8 cellular contexts compared by ENCODE assay signal in genomic region chr15:64247535-64247905, GRCh38.
DNase-seq lines count a peak whose midpoint lies in the region; ATAC-seq, FAIRE-seq and TF ChIP-seq lines count a peak whose summit lies in the region.

No MANE protein-coding gene starts in this region.

- no peak overlapping the region for H2BK15ac ChIP-seq in H1 (ENCODE audit: low read length)

- H3K56ac ChIP-seq in H1 (replicated peaks; ENCODE audit: insufficient read length, low read depth, low read length): no peak overlapping the region

- H3K9me3 Mint-ChIP-seq in CD8-positive, alpha-beta T cell: no peaks in the 10 kb centered on the region

- H3K23me2 ChIP-seq in H1 (ENCODE audit: low read depth, low read length): no peaks in the 10 kb centered on the region

- peak overlapping the region; percentile 46 for H3K4me2 ChIP-seq in KMS-11
- no peak overlapping the region for H3K4me2 ChIP-seq in H1 (ENCODE audit: insufficient read depth in 1 of 2, low read depth in 2 of 2, low read length in 2 of 2)
- peak overlapping the region; percentile 57 for H3K4me2 ChIP-seq in osteoblast (ENCODE audit: insufficient read depth, low read length)

- no peaks in the 10 kb centered on the region for H3K36me3 ChIP-seq in CD8-positive, alpha-beta T cell (ENCODE audit: insufficient read depth, low read length)
- H3K36me3 ChIP-seq in KMS-11 (ENCODE audit: insufficient read depth): no peaks in the 10 kb centered on the region
- H3K36me3 ChIP-seq in H1 (ENCODE audit: control insufficient read depth in 2 of 4, insufficient read depth in 4 of 4, low read length in 3 of 4): no peaks in the 10 kb centered on the region
- H3K36me3 ChIP-seq in osteoblast (ENCODE audit: insufficient read depth, low read length): no peaks in the 10 kb centered on the region

- no peak overlapping the region for H4K5ac ChIP-seq in H1 (ENCODE audit: insufficient read length, low read depth, low read length)

- no peak overlapping the region for H3K4ac ChIP-seq in H1 (replicated peaks; ENCODE audit: insufficient read length, low read depth, low read length)

- peaks cover 24% of the 10 kb centered on the region for H3K36me3 Mint-ChIP-seq in CD8-positive, alpha-beta T cell

- no peak overlapping the region for H4K91ac ChIP-seq in H1 (replicated peaks; ENCODE audit: insufficient read length, low read length)

- H2BK20ac ChIP-seq in H1 (ENCODE audit: low read length): no peak overlapping the region

- intact Hi-C loops in CD8-positive, alpha-beta T cell (cut with DNase I, micrococcal nuclease): no loop called here

- ATAC-seq in CD8-positive, alpha-beta T cell: no peak
- ATAC-seq in GM18858 (IDR thresholded peaks at IDR 0.05; ENCODE audit: unreplicated experiment): no peak

- no peaks in the 10 kb centered on the region for H3K9me3 ChIP-seq in CD8-positive, alpha-beta T cell (ENCODE audit: low read length)
- H3K9me3 ChIP-seq in H1 (ENCODE audit: insufficient read depth in 2 of 2, low read depth in 1 of 2, low read length in 1 of 2) (no peaks in the 10 kb centered on the region), osteoblast (ENCODE audit: low read depth, low read length) (no peaks in the 10 kb centered on the region)

- peak overlapping the region; percentile 8; the same call in 1 of the 2 replicates for H3K9ac ChIP-seq in KMS-11
- no peak overlapping the region for H3K9ac ChIP-seq in H1 (replicated peaks in 1 of 4; ENCODE audit: extremely low read depth in 1 of 4, low read depth in 3 of 4, low read length in 3 of 4)

- H3K4me3 ChIP-seq in CD8-positive, alpha-beta T cell (ENCODE audit: low read depth, low read length): no peak overlapping the region
- H3K4me3 ChIP-seq in KMS-11 (IDR thresholded peaks at IDR 0.05; ENCODE audit: insufficient read depth, low read depth, low read length): no peak overlapping the region
- H3K4me3 ChIP-seq in H1 (ENCODE audit: extremely low read depth in 1 of 4, insufficient read depth in 2 of 4, low read depth in 3 of 4, low read length in 4 of 4): no peak overlapping the region
- no peak overlapping the region for H3K4me3 ChIP-seq in osteoblast (ENCODE audit: insufficient read depth, low read length)

- no peak for TF ChIP-seq POLR2A in H1 (IDR thresholded peaks at IDR 0.05; ENCODE audit: control extremely low read depth in 1 of 2, low read depth in 2 of 2, low read length in 2 of 2)

- no peaks in the 10 kb centered on the region for H3K27me3 ChIP-seq in CD8-positive, alpha-beta T cell (ENCODE audit: insufficient read depth, low read length)
- no peaks in the 10 kb centered on the region for H3K27me3 ChIP-seq in KMS-11 (ENCODE audit: insufficient read depth, low read depth)
- H3K27me3 ChIP-seq in H1 (replicated peaks in 1 of 4; ENCODE audit: control insufficient read depth in 3 of 4, extremely low read depth in 1 of 4, insufficient read depth in 3 of 4, low read length in 3 of 4): no peaks in the 10 kb centered on the region
- no peaks in the 10 kb centered on the region for H3K27me3 ChIP-seq in osteoblast (ENCODE audit: insufficient read depth, low read length)

- H3K27ac ChIP-seq in CD8-positive, alpha-beta T cell (ENCODE audit: low read depth, low read length): no peak overlapping the region
- H3K27ac ChIP-seq in KMS-11 (no peak overlapping the region), H1 (ENCODE audit: low read depth, low read length) (peak overlapping the region; percentile 40; the same call in 1 of the 2 replicates), osteoblast (ENCODE audit: low read depth, low read length) (peak overlapping the region; percentile 97), RWPE1 (no peak overlapping the region)

- TF ChIP-seq EP300 in H1 (IDR thresholded peaks at IDR 0.05; ENCODE audit: borderline replicate concordance in 1 of 2, low read depth in 2 of 2, low read length in 2 of 2): no peak

- no peak overlapping the region for H2BK5ac ChIP-seq in H1 (ENCODE audit: low read depth, low read length)

- peak overlapping the region; percentile 50 for H3K27ac Mint-ChIP-seq in CD8-positive, alpha-beta T cell

- no peak overlapping the region for H3K23ac ChIP-seq in H1 (ENCODE audit: insufficient read length)

- TF ChIP-seq RAD21 in H1 (IDR thresholded peaks at IDR 0.05 in 1 of 2, conservative IDR thresholded peaks at IDR 0.05 in 1 of 2; ENCODE audit: low read depth in 2 of 2, low read length in 2 of 2): no peak

- H4K8ac ChIP-seq in H1 (ENCODE audit: extremely low read depth, insufficient read depth, low read length): no peak overlapping the region

- H2BK12ac ChIP-seq in H1 (ENCODE audit: low read depth, low read length): no peak overlapping the region

- H3K4me1 ChIP-seq in CD8-positive, alpha-beta T cell (ENCODE audit: insufficient read depth, low read length): no peaks in the 10 kb centered on the region
- H3K4me1 ChIP-seq in KMS-11 (ENCODE audit: low read depth, poor library complexity, severe bottlenecking): peaks cover 42% of the 10 kb centered on the region
- peaks cover 0 to 12% (median 5%) of the 10 kb centered on the region in 4 experiments; a peak in 5 of 7 replicates for H3K4me1 ChIP-seq in H1 (replicated peaks in 1 of 4; ENCODE audit: control insufficient read depth in 3 of 4, insufficient read depth in 4 of 4, low read length in 3 of 4)
- H3K4me1 ChIP-seq in osteoblast (ENCODE audit: insufficient read depth, low read length): peaks cover 45% of the 10 kb centered on the region

- no peak overlapping the region for H3K14ac ChIP-seq in H1 (ENCODE audit: insufficient read length)

- no peaks in the 10 kb centered on the region for H3K79me2 ChIP-seq in KMS-11 (ENCODE audit: insufficient read depth, low read depth)
- no peaks in the 10 kb centered on the region for H3K79me2 ChIP-seq in H1 (ENCODE audit: control insufficient read depth in 1 of 2, insufficient read depth in 2 of 2, low read length in 2 of 2)
- H3K79me2 ChIP-seq in osteoblast (ENCODE audit: insufficient read depth, low read length): peaks cover 47% of the 10 kb centered on the region

- CTCF ChIA-PET in CD8-positive, alpha-beta T cell (lab: Charles Lee): no interaction called here
- CTCF ChIA-PET in H1 (lab: Charles Lee; ENCODE audit: partially characterized antibody) (interaction anchor here (0.8 to 1.2 kb wide), 2 partner anchors 9 to 40 kb away, joined by 3 read pairs; no protein-coding TSS in a partner anchor), RWPE1 (lab: Yijun Ruan, JAX) (no interaction called here)

- no peak for DNase-seq in CD8-positive, alpha-beta T cell
- DNase-seq in H1 (ENCODE audit: low read depth in 1 of 2, low spot score in 2 of 2) (no peak), osteoblast (ENCODE audit: insufficient read length, low spot score, missing footprints) (no peak), MV-4-11 (lab: John Stamatoyannopoulos, UW) (no peak), Ammon's horn (ENCODE audit: low spot score) (no peak), RWPE1 (ENCODE audit: low spot score) (no peak)

- no peak overlapping the region for H2BK120ac ChIP-seq in H1 (replicated peaks; ENCODE audit: low read depth, low read length)

- POLR2A ChIA-PET in CD8-positive, alpha-beta T cell (lab: Charles Lee): interaction anchor here (0.6 to 1.1 kb wide), 2 partner anchors 27 to 339 kb away, joined by 3 read pairs; no protein-coding TSS in a partner anchor
- POLR2A ChIA-PET in H1 (lab: Charles Lee; ENCODE audit: partially characterized antibody) (interaction anchor here (1.0 to 1.4 kb wide), 2 partner anchors 10 to 23 kb away, joined by 3 read pairs; no protein-coding TSS in a partner anchor), RWPE1 (lab: Yijun Ruan, JAX; ENCODE audit: low non-redundant PET) (no interaction called here)

- H4K20me1 ChIP-seq in KMS-11 (ENCODE audit: insufficient read depth) (no peaks in the 10 kb centered on the region), H1 (replicated peaks in 1 of 2; ENCODE audit: control insufficient read depth in 1 of 2, insufficient read depth in 2 of 2, low read length in 2 of 2) (no peaks in the 10 kb centered on the region), osteoblast (ENCODE audit: insufficient read depth, low read length) (peaks cover 4% of the 10 kb centered on the region)

- no peak overlapping the region for H2AFZ ChIP-seq in KMS-11 (ENCODE audit: low read depth)
- no peak overlapping the region for H2AFZ ChIP-seq in H1 (ENCODE audit: low read length)
- no peak overlapping the region for H2AFZ ChIP-seq in osteoblast (ENCODE audit: low read length)

- TF ChIP-seq CTCF in CD8-positive, alpha-beta T cell (IDR thresholded peaks at IDR 0.05): no peak
- no peak for TF ChIP-seq CTCF in KMS-11 (conservative IDR thresholded peaks at IDR 0.05; ENCODE audit: low read depth, low read length)
- no peak for TF ChIP-seq CTCF in H1 (IDR thresholded peaks at IDR 0.05; ENCODE audit: control extremely low read depth in 1 of 3, insufficient read depth in 1 of 3, low read depth in 1 of 3, low read length in 3 of 3)
- TF ChIP-seq CTCF in osteoblast (IDR thresholded peaks at IDR 0.05; ENCODE audit: extremely low read depth, low read depth, low read length): no peak
- TF ChIP-seq CTCF in RWPE1 (conservative IDR thresholded peaks at IDR 0.05; ENCODE audit: low read depth): no peak

- H3K79me1 ChIP-seq in H1 (ENCODE audit: low read depth, low read length): no peaks in the 10 kb centered on the region; the same call in 1 of the 2 replicates

- FAIRE-seq in H1 (lab: Jason Lieb, UNC): no peak

- H3K4me3 Mint-ChIP-seq in CD8-positive, alpha-beta T cell: no peak overlapping the region

- H3K4me1 Mint-ChIP-seq in CD8-positive, alpha-beta T cell (ENCODE audit: low read depth): peaks cover 27% of the 10 kb centered on the region

- no peaks in the 10 kb centered on the region for H3K27me3 Mint-ChIP-seq in CD8-positive, alpha-beta T cell (ENCODE audit: low read depth)

- H2AK5ac ChIP-seq in H1 (ENCODE audit: low read depth, low read length): no peak overlapping the region

- H3K18ac ChIP-seq in H1 (ENCODE audit: extremely low read depth, low read length): no peak overlapping the region

TF ChIP-seq in H1, 55 proteins besides CTCF, POLR2A, EP300 and RAD21 (continues in another document):
- TF ChIP-seq SAP30 (IDR thresholded peaks at IDR 0.05; ENCODE audit: insufficient read depth, insufficient replicate concordance, low read length) (no peak), BCL11A (IDR thresholded peaks at IDR 0.05; ENCODE audit: low read depth in 2 of 2, low read length in 2 of 2) (no peak), ATF2 (IDR thresholded peaks at IDR 0.05; ENCODE audit: low read length) (no peak), BACH1 (IDR thresholded peaks at IDR 0.05; ENCODE audit: low read length) (no peak), HDAC2 (IDR thresholded peaks at IDR 0.05; ENCODE audit: borderline replicate concordance in 1 of 2, low read depth in 2 of 2, low read length in 2 of 2) (no peak), PHF8 (conservative IDR thresholded peaks at IDR 0.05; ENCODE audit: low read depth, low read length) (no peak)

Comparison
In these comparisons a context has a peak if more than half of its experiments do, and no peak if none do; other contexts are left out.
1. H3K27ac ChIP-seq: peak in H1 (single experiment) and osteoblast (single experiment); none in CD8-positive, alpha-beta T cell (single experiment), KMS-11 (single experiment) and RWPE1 (single experiment).
2. H3K4me2 ChIP-seq: peak in KMS-11 (single experiment) and osteoblast (single experiment); none in H1 (0 of 2).